In the genomic region with DNA sequence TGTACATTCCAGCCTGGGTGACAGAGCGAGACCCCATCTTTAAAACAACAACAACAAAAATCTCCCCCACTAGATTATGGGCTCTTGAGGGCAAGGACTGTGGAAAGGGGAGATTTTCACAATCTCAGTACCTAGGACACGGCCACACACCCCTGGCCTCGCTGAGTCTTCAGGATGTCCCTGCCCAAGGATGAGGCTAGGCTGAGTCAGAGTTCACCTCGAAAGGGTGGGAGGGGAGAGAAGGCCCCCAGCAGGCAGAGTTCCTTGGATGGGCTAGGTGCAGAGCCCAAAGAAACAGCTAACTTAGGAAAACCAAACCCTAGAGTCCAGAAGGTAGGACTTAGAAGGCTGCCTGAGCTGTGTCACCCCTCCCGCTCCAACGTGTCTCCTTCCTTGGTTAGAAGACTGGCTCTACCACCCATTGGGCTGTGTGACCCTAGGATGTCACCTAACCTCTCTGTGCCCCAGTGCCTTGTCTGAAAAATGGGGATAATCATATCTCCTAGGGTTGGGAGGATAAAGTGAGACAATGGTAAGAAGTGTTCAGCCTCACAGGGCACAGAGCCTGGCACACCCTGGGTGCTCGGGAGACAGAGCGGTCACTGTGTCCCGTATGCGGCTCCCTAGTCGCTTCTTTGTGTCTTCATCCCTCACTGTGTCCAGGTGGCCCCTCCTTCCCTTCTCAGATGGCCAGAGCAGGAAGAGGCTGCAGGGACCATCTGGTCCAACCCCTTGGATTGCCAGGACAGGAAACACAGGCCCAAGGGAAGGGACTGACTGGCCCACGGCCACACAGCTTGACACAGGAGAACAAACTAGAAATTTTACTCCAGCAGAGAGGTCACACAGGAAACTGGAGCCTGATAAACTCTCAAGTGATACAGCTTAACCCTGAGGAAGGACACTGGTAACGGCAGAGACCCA, we compare ENCODE assay signal across 14 cellular contexts. TPM values are rescaled to one million over a fixed set of nuclear protein-coding genes. Genes with fewer than 3 reads are reported as not detected.
DNase-seq lines count a peak whose midpoint lies in the region; ATAC-seq and TF ChIP-seq lines count a peak whose summit lies in the region.
"Had no signal": no experiment of that assay in that cellular context is flagged by ENCODE, and none has a peak within 500 bp of the region (broad histone marks: within the 10 kb centered on the region; RNA-seq: fewer than 3 reads in every experiment).

No MANE protein-coding gene starts in this region.

- H3K4me3 Mint-ChIP-seq in brain = no peak overlapping the region
- H3K4me3 Mint-ChIP-seq: HFFc6 had no signal

- POLR2A ChIA-PET in GM10248 (lab: Yijun Ruan, JAX) = no interaction called here

- peak overlapping the region in 3 of 5 experiments; percentile 34 to 92 (median 88) for H3K27ac Mint-ChIP-seq in brain
- H3K27ac Mint-ChIP-seq: HFFc6 had no signal

- peaks cover 0 to 13% (median 3%) of the 10 kb centered on the region in 9 donors for H3K36me3 ChIP-seq in heart left ventricle

- peaks cover 0 to 3% (median 0%) of the 10 kb centered on the region in 12 donors for H3K9me3 ChIP-seq in heart left ventricle
- H3K9me3 ChIP-seq: spleen had no signal

- peaks cover 0 to 10% (median 2%) of the 10 kb centered on the region in 5 experiments for H3K9me3 Mint-ChIP-seq in brain

- no peak overlapping the region for H3K4me3 ChIP-seq in heart left ventricle
- H3K4me3 ChIP-seq: spleen had no signal

- H3K27me3 Mint-ChIP-seq in brain = peaks cover 2% of the 10 kb centered on the region

- intact Hi-C loops in heart left ventricle (cut with DNase I) = loop anchor here in 1 of 10 donors (2.0 kb wide), 1 partner anchor 18 kb away; no protein-coding TSS in a partner anchor

- WGBS in heart left ventricle, 4 donors = 52 to 69% (median 66%) methylated on average over 13 of the region's 13 CpGs

- CTCF ChIA-PET in GM10248 (lab: Yijun Ruan, JAX) = interaction anchor here (1.6 kb wide), 1 partner anchor 85 kb away, joined by 3 read pairs; no protein-coding TSS in a partner anchor

- no peak for TF ChIP-seq POLR2A in heart left ventricle (IDR thresholded peaks at IDR 0.05)

- peak; percentile 71 to 95 (median 80) for ATAC-seq in heart left ventricle

- peaks cover 47% of the 10 kb centered on the region for H3K36me3 Mint-ChIP-seq in brain

- DNase-seq in Daoy (ENCODE audit: low read depth) (peak; percentile 48), heart left ventricle (peak in 4 of 5 donors; percentile 70 to 80 (median 77)), nucleus accumbens (lab: John Stamatoyannopoulos, UW) (peak in 38 of 56 donors; percentile 9 to 78 (median 34)), GM10248 (ENCODE audit: extremely low spot score) (no peak), foreskin melanocyte (no peak), NOMO-1 (lab: John Stamatoyannopoulos, UW; ENCODE audit: unreplicated experiment in 2 of 2) (no peak), NCI-H146 treated with DMSO at 0.1 percent for 48 hours (lab: John Stamatoyannopoulos, UW; ENCODE audit: unreplicated experiment) (no peak)
- DNase-seq: activated effector memory CD4-positive, alpha-beta T cell treated with anti-CD3 and anti-CD28 coated beads, Interleukin-2, amount 50 U/mL, for 16 hours; HFFc6; NCI-H1694 treated with DMSO at 0.1 percent for 48 hours; NCI-H526 had no signal

- no peaks in the 10 kb centered on the region for H3K27me3 ChIP-seq in heart left ventricle
- H3K27me3 ChIP-seq: spleen had no signal

- H3K27ac ChIP-seq in heart left ventricle = peak overlapping the region in 11 of 12 donors; percentile 13 to 81 (median 45)
- H3K27ac ChIP-seq: HL-60, spleen had no signal

- H3K4me1 Mint-ChIP-seq in brain = peaks cover 49% of the 10 kb centered on the region

- TF ChIP-seq CTCF in brain (conservative IDR thresholded peaks at IDR 0.05) (no peak), heart left ventricle (IDR thresholded peaks at IDR 0.05) (no peak), GM10248 (IDR thresholded peaks at IDR 0.05; ENCODE audit: control extremely low read depth, extremely low read depth, low read depth, missing control alignments) (no peak)

- H3K4me1 ChIP-seq in heart left ventricle = peaks cover 0 to 31% (median 17%) of the 10 kb centered on the region in 12 donors

RNA-seq across cellular contexts. Expression of a gene that starts 11.2 kb away (rescaled TPM):
- 2.9 and 5.4 TPM in 2 replicates for total RNA-seq in Daoy (2014; rRNA removed; shearing (Covaris generic))
- polyA plus RNA-seq in brain (ENCODE audit: insufficient read depth, low read depth, low replicate concordance) (24.2 TPM), heart left ventricle (1 to 10 TPM; 1.8 to 3.8 TPM)
- total RNA-seq in heart left ventricle = 1 to 10 TPM; 1.9 to 6.1 (median 3.3) TPM

Comparison
In these comparisons a context has a peak if more than half of its experiments do, and no peak if none do; other contexts are left out.
1. DNase-seq: peak in Daoy (single experiment), heart left ventricle (4 of 5) and nucleus accumbens (38 of 56); none in GM10248 (single experiment), foreskin melanocyte (single experiment), NOMO-1 (0 of 2) and NCI-H146 treated with DMSO at 0.1 percent for 48 hours (single experiment).